In the genomic region with DNA sequence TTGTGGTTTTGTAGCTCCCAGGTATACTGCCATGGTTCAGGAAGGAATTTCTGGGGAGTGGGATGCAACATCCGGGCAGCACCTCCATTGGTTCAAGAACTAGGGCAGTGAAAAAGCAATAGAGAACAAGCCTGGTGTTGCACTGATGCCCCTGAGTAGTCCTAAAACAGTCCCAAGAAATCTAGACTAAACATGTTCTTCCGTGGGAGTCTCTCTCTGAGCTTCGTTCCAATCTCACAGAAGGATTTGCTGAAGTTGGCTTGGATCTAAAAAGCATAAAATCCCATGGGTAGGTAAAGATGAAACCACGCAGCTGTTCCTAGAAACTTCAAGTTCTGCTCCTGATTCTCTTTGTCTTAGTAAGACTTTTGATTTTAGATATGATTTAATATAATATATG, we compare ENCODE assay signal across 15 cellular contexts.
"Had no signal": no experiment of that assay in that cellular context is flagged by ENCODE, and none has a peak within 500 bp of the region (broad histone marks: within the 10 kb centered on the region; RNA-seq: fewer than 3 reads in every experiment).

No MANE protein-coding gene starts in this region.

- H3K36me3 ChIP-seq: prostate gland, sigmoid colon, SJSA1, suprapubic skin had no signal

- ATAC-seq: activated CD8-positive, alpha-beta T cell treated with anti-CD3 and anti-CD28 coated beads, Interleukin-2, amount 10 ng/mL, durations not matched to agents 7 days and 5 days; naive thymus-derived CD8-positive, alpha-beta T cell; stimulated activated naive CD8-positive, alpha-beta T cell treated with anti-CD3 and anti-CD28 coated beads, Interleukin-15, Interleukin-2, amounts not matched to agents 100 U/mL and 50 U/mL, for 24 hours had no signal

- H3K9me3 ChIP-seq: prostate gland, sigmoid colon, suprapubic skin had no signal

- H3K4me3 Mint-ChIP-seq: activated CD8-positive, alpha-beta T cell treated with anti-CD3 and anti-CD28 coated beads, Interleukin-2, amount 10 ng/mL, durations not matched to agents 7 days and 5 days; activated naive CD4-positive, alpha-beta T cell treated with anti-CD3 and anti-CD28 coated beads for 36 hours; activated T-helper 1 cell treated with anti-CD3 and anti-CD28 coated beads, Interleukin-12 subunit alpha, Interleukin-12 subunit beta, Interleukin-2, Interleukin-4 antibody, amounts not matched to agents 30 ng/mL and 10 ng/mL and 1 ng/mL, durations not matched to agents 14 hours and 24 hours and 36 hours; naive thymus-derived CD8-positive, alpha-beta T cell had no signal

- H3K4me1 ChIP-seq: prostate gland, SJSA1 had no signal

- H3K4me3 ChIP-seq: hepatocyte, lung, prostate gland, sigmoid colon, SJSA1, suprapubic skin had no signal

- H3K27ac Mint-ChIP-seq: activated CD8-positive, alpha-beta T cell treated with anti-CD3 and anti-CD28 coated beads, Interleukin-2, amount 10 ng/mL, durations not matched to agents 7 days and 5 days; activated naive CD4-positive, alpha-beta T cell treated with anti-CD3 and anti-CD28 coated beads for 36 hours; activated T-helper 1 cell treated with anti-CD3 and anti-CD28 coated beads, Interleukin-12 subunit alpha, Interleukin-12 subunit beta, Interleukin-2, Interleukin-4 antibody, amounts not matched to agents 30 ng/mL and 10 ng/mL and 1 ng/mL, durations not matched to agents 14 hours and 24 hours and 36 hours; naive thymus-derived CD8-positive, alpha-beta T cell had no signal

- H3K27ac ChIP-seq: hepatocyte, prostate gland, SJSA1, suprapubic skin had no signal

- H3K27me3 ChIP-seq: hepatocyte, sigmoid colon, SJSA1, suprapubic skin had no signal

- H3K9me3 Mint-ChIP-seq: activated naive CD4-positive, alpha-beta T cell treated with anti-CD3 and anti-CD28 coated beads for 36 hours; activated T-helper 1 cell treated with anti-CD3 and anti-CD28 coated beads, Interleukin-12 subunit alpha, Interleukin-12 subunit beta, Interleukin-2, Interleukin-4 antibody, amounts not matched to agents 30 ng/mL and 10 ng/mL and 1 ng/mL, durations not matched to agents 14 hours and 24 hours and 36 hours had no signal

- H3K36me3 Mint-ChIP-seq: naive thymus-derived CD8-positive, alpha-beta T cell had no signal

- DNase-seq: activated CD4-positive, alpha-beta T cell treated with anti-CD3 and anti-CD28 coated beads for 4 hours; activated CD8-positive, alpha-beta T cell treated with anti-CD3 and anti-CD28 coated beads, Interleukin-2, amount 10 ng/mL, durations not matched to agents 7 days and 5 days; activated naive CD4-positive, alpha-beta T cell treated with anti-CD3 and anti-CD28 coated beads for 36 hours; kidney glomerular epithelial cell; naive thymus-derived CD8-positive, alpha-beta T cell; occipital lobe; sigmoid colon; stimulated activated CD4-positive, alpha-beta T cell treated with anti-CD3 and anti-CD28 coated beads, Interleukin-2, amount 100 ng/mL, for 48 hours; stimulated activated naive CD8-positive, alpha-beta T cell treated with anti-CD3 and anti-CD28 coated beads, Interleukin-15, Interleukin-2, amounts not matched to agents 100 U/mL and 50 U/mL, for 24 hours had no signal
